24 cellular contexts compared by ENCODE assay signal in genomic region chr5:153713913-153714312, GRCh38.
"Had no signal": no experiment of that assay in that cellular context is flagged by ENCODE, and none has a peak within 500 bp of the region (broad histone marks: within the 10 kb centered on the region; RNA-seq: fewer than 3 reads in every experiment).

No MANE protein-coding gene starts in this region.

- H3K27me3 Mint-ChIP-seq: activated B cell treated with CpG ODN at 0.5 μM for 24 hours; activated CD4-positive, alpha-beta T cell treated with anti-CD3 and anti-CD28 coated beads, Interleukin-2, amount 10 ng/mL, durations not matched to agents 24 days and 14 days; activated CD8-positive, alpha-beta memory T cell treated with anti-CD3 and anti-CD28 coated beads, Interleukin-2, amount 10 ng/mL, durations not matched to agents 7 days and 5 days; activated naive CD8-positive, alpha-beta T cell treated with anti-CD3 and anti-CD28 coated beads, Interleukin-2, amount 50 U/mL, for 24 hours; activated T-cell treated with anti-CD3 and anti-CD28 coated beads, Interleukin-2, amount 50 U/mL, for 24 hours; T-helper 17 cell had no signal

- H3K4me1 Mint-ChIP-seq: activated B cell treated with CpG ODN at 0.5 μM for 24 hours; activated CD4-positive, alpha-beta T cell treated with anti-CD3 and anti-CD28 coated beads, Interleukin-2, amount 10 ng/mL, durations not matched to agents 24 days and 14 days; activated CD8-positive, alpha-beta memory T cell treated with anti-CD3 and anti-CD28 coated beads, Interleukin-2, amount 10 ng/mL, durations not matched to agents 7 days and 5 days; activated naive CD8-positive, alpha-beta T cell treated with anti-CD3 and anti-CD28 coated beads, Interleukin-2, amount 50 U/mL, for 24 hours; T-helper 17 cell had no signal

- H3K9me3 ChIP-seq: ascending aorta had no signal

- H3K9me3 Mint-ChIP-seq: activated B cell treated with CpG ODN at 0.5 μM for 24 hours; activated CD4-positive, alpha-beta T cell treated with anti-CD3 and anti-CD28 coated beads, Interleukin-2, amount 10 ng/mL, durations not matched to agents 24 days and 14 days; activated naive CD8-positive, alpha-beta T cell treated with anti-CD3 and anti-CD28 coated beads, Interleukin-2, amount 50 U/mL, for 24 hours; activated T-cell treated with anti-CD3 and anti-CD28 coated beads, Interleukin-2, amount 50 U/mL, for 24 hours had no signal

- H3K4me3 ChIP-seq: ascending aorta, cardiac muscle cell had no signal

- ATAC-seq: activated CD8-positive, alpha-beta memory T cell treated with anti-CD3 and anti-CD28 coated beads, Interleukin-2, amount 10 ng/mL, durations not matched to agents 7 days and 5 days; activated naive CD4-positive, alpha-beta T cell treated with anti-CD3 and anti-CD28 coated beads, Interleukin-2, amount 50 U/mL, for 72 hours; activated naive CD8-positive, alpha-beta T cell treated with anti-CD3 and anti-CD28 coated beads, Interleukin-2, amount 50 U/mL, for 24 hours; T-helper 17 cell had no signal

- H3K36me3 Mint-ChIP-seq: activated CD8-positive, alpha-beta memory T cell treated with anti-CD3 and anti-CD28 coated beads, Interleukin-2, amount 10 ng/mL, durations not matched to agents 7 days and 5 days; activated naive CD4-positive, alpha-beta T cell treated with anti-CD3 and anti-CD28 coated beads, Interleukin-2, amount 50 U/mL, for 72 hours had no signal

- H3K27ac Mint-ChIP-seq: activated B cell treated with CpG ODN at 0.5 μM for 24 hours; activated CD4-positive, alpha-beta T cell treated with anti-CD3 and anti-CD28 coated beads, Interleukin-2, amount 10 ng/mL, durations not matched to agents 24 days and 14 days; activated CD8-positive, alpha-beta memory T cell treated with anti-CD3 and anti-CD28 coated beads, Interleukin-2, amount 10 ng/mL, durations not matched to agents 7 days and 5 days; activated naive CD4-positive, alpha-beta T cell treated with anti-CD3 and anti-CD28 coated beads, Interleukin-2, amount 50 U/mL, for 72 hours; activated naive CD8-positive, alpha-beta T cell treated with anti-CD3 and anti-CD28 coated beads, Interleukin-2, amount 50 U/mL, for 24 hours; activated T-cell treated with anti-CD3 and anti-CD28 coated beads, Interleukin-2, amount 50 U/mL, for 24 hours; T-helper 17 cell had no signal

- H3K4me3 Mint-ChIP-seq: activated B cell treated with CpG ODN at 0.5 μM for 24 hours; activated CD4-positive, alpha-beta T cell treated with anti-CD3 and anti-CD28 coated beads, Interleukin-2, amount 10 ng/mL, durations not matched to agents 24 days and 14 days; activated CD8-positive, alpha-beta memory T cell treated with anti-CD3 and anti-CD28 coated beads, Interleukin-2, amount 10 ng/mL, durations not matched to agents 7 days and 5 days; activated naive CD8-positive, alpha-beta T cell treated with anti-CD3 and anti-CD28 coated beads, Interleukin-2, amount 50 U/mL, for 24 hours; activated T-cell treated with anti-CD3 and anti-CD28 coated beads, Interleukin-2, amount 50 U/mL, for 24 hours; T-helper 17 cell had no signal

- H3K27me3 ChIP-seq: ascending aorta, brain microvascular endothelial cell, cardiac muscle cell had no signal

- H3K27ac ChIP-seq: ascending aorta, brain microvascular endothelial cell, cardiac muscle cell had no signal

- DNase-seq: activated B cell treated with CpG ODN at 0.5 μM for 24 hours; activated CD4-positive, alpha-beta T cell treated with anti-CD3 and anti-CD28 coated beads for 1 hour; activated CD4-positive, alpha-beta T cell treated with anti-CD3 and anti-CD28 coated beads, Interleukin-2, amount 10 ng/mL, durations not matched to agents 24 days and 14 days; activated CD4-positive, alpha-beta T cell treated with anti-CD3 and anti-CD28 coated beads, Interleukin-2, amount 50 U/mL, for 48 hours; activated CD8-positive, alpha-beta memory T cell treated with anti-CD3 and anti-CD28 coated beads, Interleukin-2, amount 10 ng/mL, durations not matched to agents 7 days and 5 days; activated effector memory CD4-positive, alpha-beta T cell treated with anti-CD3 and anti-CD28 coated beads, Interleukin-2, amount 50 U/mL, for 16 hours; activated naive CD4-positive, alpha-beta T cell treated with Interleukin-2 at 50 U/mL for 16 hours; activated naive CD8-positive, alpha-beta T cell treated with anti-CD3 and anti-CD28 coated beads, Interleukin-2, amount 50 U/mL, for 24 hours; activated T-cell treated with anti-CD3 and anti-CD28 coated beads, Interleukin-2, amount 50 U/mL, for 24 hours; amniotic stem cell; brain microvascular endothelial cell; MM.1S; NCI-H1105 treated with DMSO at 0.1 percent for 48 hours; NCI-H146; NCI-H187 treated with DMSO at 0.1 percent for 48 hours; NCI-H2107; NCI-H510A treated with DMSO at 0.1 percent for 48 hours; NCI-H82; SIG-M5; T-helper 17 cell; T-helper 9 cell had no signal

- H3K36me3 ChIP-seq: ascending aorta, brain microvascular endothelial cell, cardiac muscle cell had no signal
